14 cellular contexts compared by ENCODE assay signal in genomic region chr21:37863842-37864241, GRCh38. TPM values are rescaled to one million over a fixed set of nuclear protein-coding genes. Genes with fewer than 3 reads are reported as not detected.
DNase-seq lines count a peak whose midpoint lies in the region; ATAC-seq and TF ChIP-seq lines count a peak whose summit lies in the region.
"Had no signal": no experiment of that assay in that cellular context is flagged by ENCODE, and none has a peak within 500 bp of the region (broad histone marks: within the 10 kb centered on the region; RNA-seq: fewer than 3 reads in every experiment).

No MANE protein-coding gene starts in this region.

- peaks cover 0 to 5% (median 0%) of the 10 kb centered on the region in 11 donors for H3K9me3 ChIP-seq in heart right ventricle
- H3K9me3 ChIP-seq: Caco-2, colonic mucosa had no signal

- H3K36me3 Mint-ChIP-seq in CD14-positive monocyte, result peaks cover 6 to 7% of the 10 kb centered on the region in 2 donors

- H3K27me3 ChIP-seq in heart right ventricle, result peaks cover 0 to 12% (median 4%) of the 10 kb centered on the region in 7 donors
- H3K27me3 ChIP-seq: colonic mucosa had no signal

- peaks cover 42% of the 10 kb centered on the region for H3K4me1 Mint-ChIP-seq in CD14-positive monocyte

- CTCF ChIA-PET in RWPE1 (lab: Yijun Ruan, JAX), result interaction anchor here (0.6 kb wide), 1 partner anchor 54 kb away, joined by 3 read pairs; no protein-coding TSS in a partner anchor

- DNase-seq in CD14-positive monocyte (ENCODE audit: low spot score), result peak; percentile 96
- peak; percentile 79 for DNase-seq in astrocyte of the spinal cord (ENCODE audit: low read depth, low spot score)
- peak; percentile 92 for DNase-seq in iris pigment epithelial cell (ENCODE audit: low read depth)
- DNase-seq in AML-193 (lab: John Stamatoyannopoulos, UW), result no peak
- no peak for DNase-seq in RWPE1 (ENCODE audit: low spot score)
- no peak for DNase-seq in heart right ventricle
- DNase-seq in SIG-M5 treated with dmso at 0.1 percent for 504 hours (lab: John Stamatoyannopoulos, UW; ENCODE audit: unreplicated experiment), result no peak
- DNase-seq: amygdala, Caco-2, colonic mucosa, hippocampal formation had no signal

- in situ Hi-C loops in astrocyte of the spinal cord (cut with HindIII; ENCODE audit: low sequenced_read_pairs), result no loop called here

- H3K9me3 Mint-ChIP-seq in CD14-positive monocyte, result peaks cover 0 to 7% (median 2%) of the 10 kb centered on the region in 7 donors

- ATAC-seq in HG03469 (IDR thresholded peaks at IDR 0.05; ENCODE audit: unreplicated experiment) (peak; percentile 56), heart right ventricle (no peak)

- intact Hi-C loops in CD14-positive monocyte (cut with micrococcal nuclease), result loop anchor here in 1 of 2 donors (10.0 kb wide), 1 partner anchor 411 kb away; no protein-coding TSS in a partner anchor
- intact Hi-C loops in heart right ventricle (cut with DNase I), result no loop called here

- H3K4me1 ChIP-seq in heart right ventricle, result peaks cover 0 to 39% (median 0%) of the 10 kb centered on the region in 9 donors
- H3K4me1 ChIP-seq: Caco-2, colonic mucosa had no signal

- TF ChIP-seq CTCF in CD14-positive monocyte (IDR thresholded peaks at IDR 0.05), result no peak
- no peak for TF ChIP-seq CTCF in astrocyte of the spinal cord (IDR thresholded peaks at IDR 0.05; ENCODE audit: low read depth, low read length)
- no peak for TF ChIP-seq CTCF in RWPE1 (conservative IDR thresholded peaks at IDR 0.05; ENCODE audit: low read depth)
- no peak for TF ChIP-seq CTCF in heart right ventricle (IDR thresholded peaks at IDR 0.05)

- peak overlapping the region; percentile 96 to 99 (median 98) for H3K27ac Mint-ChIP-seq in CD14-positive monocyte

- peak overlapping the region in 1 of 2 donors; percentile 51 for H3K4me3 Mint-ChIP-seq in CD14-positive monocyte

- 83 to 87% methylated on average over 5 of the region's 5 CpGs for WGBS in heart right ventricle, 2 donors

- H3K4me3 ChIP-seq in astrocyte of the spinal cord (ENCODE audit: low read depth, low read length) (no peak overlapping the region), heart right ventricle (no peak overlapping the region)
- H3K4me3 ChIP-seq: colonic mucosa had no signal

- peaks cover 0 to 6% (median 0%) of the 10 kb centered on the region in 3 donors for H3K27me3 Mint-ChIP-seq in CD14-positive monocyte (ENCODE audit: low read depth in 3 of 3)

- H3K27ac ChIP-seq in RWPE1 (no peak overlapping the region), heart right ventricle (peak overlapping the region in 1 of 10 donors; percentile 78)
- H3K27ac ChIP-seq: colonic mucosa, epithelial cell of prostate had no signal

- POLR2A ChIA-PET in RWPE1 (lab: Yijun Ruan, JAX; ENCODE audit: low non-redundant PET), result no interaction called here

- H3K36me3 ChIP-seq in heart right ventricle, result no peaks in the 10 kb centered on the region
- H3K36me3 ChIP-seq: colonic mucosa had no signal

RNA-seq across cellular contexts. Expression of gene KCNJ6, which starts 52.4 kb away (rescaled TPM):
- polyA plus RNA-seq in CD14-positive monocyte, result not detected
- total RNA-seq in heart right ventricle, result not detected
- not detected for polyA plus RNA-seq in heart right ventricle
- total RNA-seq: activated CD8-positive, alpha-beta memory T cell treated with anti-CD3 and anti-CD28 coated beads for 36 hours; Caco-2 had no signal

Comparison
In these comparisons a context has a peak if more than half of its experiments do, and no peak if none do; other contexts are left out.
1. DNase-seq: peak in CD14-positive monocyte (single experiment), astrocyte of the spinal cord (single experiment) and iris pigment epithelial cell (single experiment); none in AML-193 (0 of 2), RWPE1 (single experiment), heart right ventricle (0 of 2) and SIG-M5 treated with dmso at 0.1 percent for 504 hours (single experiment).